Comparison of ENCODE assay signal across 1 cellular context in the genomic region with DNA sequence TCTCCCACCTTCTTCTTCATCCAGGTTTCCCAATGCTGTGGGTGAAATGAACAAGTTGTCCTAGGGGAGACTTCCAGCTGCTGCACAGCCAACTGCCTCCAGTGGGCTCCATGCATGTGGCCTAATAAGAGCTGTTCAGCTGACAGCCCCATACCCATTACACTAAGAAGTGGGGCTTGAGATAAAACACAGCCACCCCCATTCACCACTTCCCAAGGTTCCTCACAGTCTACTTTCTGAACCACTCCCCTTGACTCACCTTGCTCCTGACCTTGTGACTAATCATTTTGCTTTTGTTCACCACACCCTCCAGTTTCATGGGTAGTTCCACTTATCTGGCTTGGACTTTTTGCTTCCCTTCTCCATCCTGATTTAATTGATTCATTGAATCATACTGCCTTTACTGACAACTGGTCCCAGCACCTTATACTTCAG.
A peak's percentile ranks its signal among the peaks of the same experiment; 100 is the strongest.
TF ChIP-seq lines count a peak whose summit lies in the region.

No MANE protein-coding gene starts in this region.

TF ChIP-seq in K562, 482 proteins besides CTCF, POLR2A, EP300 and RAD21 (continued from another document and continues in another):
- TF ChIP-seq, protein P1, sequence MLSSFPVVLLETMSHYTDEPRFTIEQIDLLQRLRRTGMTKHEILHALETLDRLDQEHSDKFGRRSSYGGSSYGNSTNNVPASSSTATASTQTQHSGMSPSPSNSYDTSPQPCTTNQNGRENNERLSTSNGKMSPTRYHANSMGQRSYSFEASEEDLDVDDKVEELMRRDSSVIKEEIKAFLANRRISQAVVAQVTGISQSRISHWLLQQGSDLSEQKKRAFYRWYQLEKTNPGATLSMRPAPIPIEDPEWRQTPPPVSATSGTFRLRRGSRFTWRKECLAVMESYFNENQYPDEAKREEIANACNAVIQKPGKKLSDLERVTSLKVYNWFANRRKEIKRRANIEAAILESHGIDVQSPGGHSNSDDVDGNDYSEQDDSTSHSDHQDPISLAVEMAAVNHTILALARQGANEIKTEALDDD (IDR thresholded peaks at IDR 0.05), result peak; percentile 79; the same call in 1 of the 2 replicates
- no peak for TF ChIP-seq FIP1L1 (IDR thresholded peaks at IDR 0.05; ENCODE audit: low read depth, low read length, poor library complexity, severe bottlenecking)
- no peak for TF ChIP-seq ZNF175 (CRISPR knock-in tag; IDR thresholded peaks at IDR 0.05; ENCODE audit: low read depth)
- TF ChIP-seq STAG1 (CRISPR knock-in tag; IDR thresholded peaks at IDR 0.05; ENCODE audit: borderline replicate concordance), result no peak
- TF ChIP-seq HINFP (tag; conservative IDR thresholded peaks at IDR 0.05; ENCODE audit: low read depth), result no peak
- TF ChIP-seq, protein P2, sequence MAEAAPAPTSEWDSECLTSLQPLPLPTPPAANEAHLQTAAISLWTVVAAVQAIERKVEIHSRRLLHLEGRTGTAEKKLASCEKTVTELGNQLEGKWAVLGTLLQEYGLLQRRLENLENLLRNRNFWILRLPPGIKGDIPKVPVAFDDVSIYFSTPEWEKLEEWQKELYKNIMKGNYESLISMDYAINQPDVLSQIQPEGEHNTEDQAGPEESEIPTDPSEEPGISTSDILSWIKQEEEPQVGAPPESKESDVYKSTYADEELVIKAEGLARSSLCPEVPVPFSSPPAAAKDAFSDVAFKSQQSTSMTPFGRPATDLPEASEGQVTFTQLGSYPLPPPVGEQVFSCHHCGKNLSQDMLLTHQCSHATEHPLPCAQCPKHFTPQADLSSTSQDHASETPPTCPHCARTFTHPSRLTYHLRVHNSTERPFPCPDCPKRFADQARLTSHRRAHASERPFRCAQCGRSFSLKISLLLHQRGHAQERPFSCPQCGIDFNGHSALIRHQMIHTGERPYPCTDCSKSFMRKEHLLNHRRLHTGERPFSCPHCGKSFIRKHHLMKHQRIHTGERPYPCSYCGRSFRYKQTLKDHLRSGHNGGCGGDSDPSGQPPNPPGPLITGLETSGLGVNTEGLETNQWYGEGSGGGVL (CRISPR knock-in tag; IDR thresholded peaks at IDR 0.05), result no peak
- TF ChIP-seq NR2C1 (IDR thresholded peaks at IDR 0.05), result peak; percentile 53
- 0 out of 2 replicates have a peak, but pooled peaks have one; percentile 14 for TF ChIP-seq NR2C1 (tag; IDR thresholded peaks at IDR 0.05)
- no peak for TF ChIP-seq SETDB1 (IDR thresholded peaks at IDR 0.05; ENCODE audit: low read length)
- TF ChIP-seq CBX3 (IDR thresholded peaks at IDR 0.05; ENCODE audit: borderline replicate concordance in 1 of 2, low read length in 2 of 2), result peak in 1 of 2 experiments; percentile 65; a peak in 1 of 3 replicates
- no peak for TF ChIP-seq GTF2A2 (tag; IDR thresholded peaks at IDR 0.05)
- no peak for TF ChIP-seq NCOA4 (IDR thresholded peaks at IDR 0.05; ENCODE audit: partially characterized antibody)
- TF ChIP-seq FUS (optimal IDR thresholded peaks at IDR 0.05; ENCODE audit: low read depth, low read length), result no peak
- TF ChIP-seq ZNF449 (CRISPR knock-in tag; IDR thresholded peaks at IDR 0.05), result no peak
- TF ChIP-seq GABPA (tag; conservative IDR thresholded peaks at IDR 0.05; ENCODE audit: low read depth), result no peak
- TF ChIP-seq HLTF (IDR thresholded peaks at IDR 0.05), result 0 out of 2 replicates have a peak, but pooled peaks have one; percentile 24
- peak; percentile 69; the same call in 1 of the 2 replicates for TF ChIP-seq ZNF316 (IDR thresholded peaks at IDR 0.05)
- no peak for TF ChIP-seq MIER1 (IDR thresholded peaks at IDR 0.05; ENCODE audit: low read depth)
- no peak for TF ChIP-seq E2F3 (CRISPR knock-in tag; IDR thresholded peaks at IDR 0.05)
- TF ChIP-seq, protein P3, sequence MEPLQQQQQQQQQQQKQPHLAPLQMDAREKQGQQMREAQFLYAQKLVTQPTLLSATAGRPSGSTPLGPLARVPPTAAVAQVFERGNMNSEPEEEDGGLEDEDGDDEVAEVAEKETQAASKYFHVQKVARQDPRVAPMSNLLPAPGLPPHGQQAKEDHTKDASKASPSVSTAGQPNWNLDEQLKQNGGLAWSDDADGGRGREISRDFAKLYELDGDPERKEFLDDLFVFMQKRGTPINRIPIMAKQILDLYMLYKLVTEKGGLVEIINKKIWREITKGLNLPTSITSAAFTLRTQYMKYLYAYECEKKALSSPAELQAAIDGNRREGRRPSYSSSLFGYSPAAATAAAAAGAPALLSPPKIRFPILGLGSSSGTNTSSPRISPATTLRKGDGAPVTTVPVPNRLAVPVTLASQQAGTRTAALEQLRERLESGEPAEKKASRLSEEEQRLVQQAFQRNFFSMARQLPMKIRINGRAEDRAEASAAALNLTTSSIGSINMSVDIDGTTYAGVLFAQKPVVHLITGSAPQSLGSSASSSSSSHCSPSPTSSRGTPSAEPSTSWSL (CRISPR knock-in tag; IDR thresholded peaks at IDR 0.05; ENCODE audit: borderline replicate concordance), result no peak
- TF ChIP-seq HIVEP1 (CRISPR knock-in tag; IDR thresholded peaks at IDR 0.05), result no peak
- no peak for TF ChIP-seq SREBF2 (CRISPR knock-in tag; IDR thresholded peaks at IDR 0.05)
- no peak for TF ChIP-seq PRPF4 (IDR thresholded peaks at IDR 0.05; ENCODE audit: insufficient read depth, low read depth, low read length, poor library complexity, severe bottlenecking)
- TF ChIP-seq NCOR1 (IDR thresholded peaks at IDR 0.05), result peak; percentile 38; the same call in 1 of the 2 replicates
- TF ChIP-seq ZNF280B (CRISPR knock-in tag; IDR thresholded peaks at IDR 0.05), result no peak
- TF ChIP-seq CBX1 (IDR thresholded peaks at IDR 0.05; ENCODE audit: low read depth), result no peak
- peak; percentile 18; the same call in 1 of the 2 replicates for TF ChIP-seq KLF16 (IDR thresholded peaks at IDR 0.05)
- TF ChIP-seq MCM5 (IDR thresholded peaks at IDR 0.05; ENCODE audit: low read depth), result no peak
- TF ChIP-seq PRDM10 (IDR thresholded peaks at IDR 0.05; ENCODE audit: partially characterized antibody), result peak; percentile 81
- no peak for TF ChIP-seq HMGN3 (IDR thresholded peaks at IDR 0.05; ENCODE audit: borderline replicate concordance, extremely low read depth, insufficient read length, low read depth, low read length)
- no peak for TF ChIP-seq CCNT2 (IDR thresholded peaks at IDR 0.05; ENCODE audit: borderline replicate concordance, extremely low read depth, insufficient read length, low read depth, low read length)
- TF ChIP-seq MAFF (IDR thresholded peaks at IDR 0.05; ENCODE audit: low read length), result peak; percentile 38; the same call in 1 of the 2 replicates
- no peak for TF ChIP-seq ZNF76 (CRISPR knock-in tag; IDR thresholded peaks at IDR 0.05; ENCODE audit: borderline replicate concordance)
- TF ChIP-seq, protein P4, sequence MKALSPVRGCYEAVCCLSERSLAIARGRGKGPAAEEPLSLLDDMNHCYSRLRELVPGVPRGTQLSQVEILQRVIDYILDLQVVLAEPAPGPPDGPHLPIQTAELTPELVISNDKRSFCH (CRISPR knock-in tag; IDR thresholded peaks at IDR 0.05), result no peak
- TF ChIP-seq, protein P4 (tag; IDR thresholded peaks at IDR 0.05), result no peak
- TF ChIP-seq DACH1 (IDR thresholded peaks at IDR 0.05; ENCODE audit: partially characterized antibody), result peak; percentile 15
- TF ChIP-seq SAFB (IDR thresholded peaks at IDR 0.05; ENCODE audit: borderline replicate concordance, low read depth, low read length), result no peak
- TF ChIP-seq PHF21A (IDR thresholded peaks at IDR 0.05; ENCODE audit: borderline replicate concordance, low read depth), result no peak
- TF ChIP-seq ZNF785 (CRISPR knock-in tag; IDR thresholded peaks at IDR 0.05), result no peak
- TF ChIP-seq RBM22 (IDR thresholded peaks at IDR 0.05; ENCODE audit: low read depth, low read length, poor library complexity, severe bottlenecking), result no peak
- no peak for TF ChIP-seq POLR2H (tag; IDR thresholded peaks at IDR 0.05; ENCODE audit: low read depth)
- 0 out of 2 replicates have a peak, but pooled peaks have one; percentile 35 for TF ChIP-seq PKNOX1 (IDR thresholded peaks at IDR 0.05)
- no peak for TF ChIP-seq ADNP (tag; IDR thresholded peaks at IDR 0.05)
- TF ChIP-seq, protein P5, sequence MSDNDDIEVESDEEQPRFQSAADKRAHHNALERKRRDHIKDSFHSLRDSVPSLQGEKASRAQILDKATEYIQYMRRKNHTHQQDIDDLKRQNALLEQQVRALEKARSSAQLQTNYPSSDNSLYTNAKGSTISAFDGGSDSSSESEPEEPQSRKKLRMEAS (CRISPR knock-in tag; IDR thresholded peaks at IDR 0.05), result no peak
- no peak for TF ChIP-seq ZNF174 (CRISPR knock-in tag; IDR thresholded peaks at IDR 0.05)
- peak; percentile 59; the same call in 1 of the 2 replicates for TF ChIP-seq ZNF644 (tag; IDR thresholded peaks at IDR 0.05; ENCODE audit: low read depth)
- TF ChIP-seq FOXK2 (conservative IDR thresholded peaks at IDR 0.05 in 1 of 2, IDR thresholded peaks at IDR 0.05 in 1 of 2; ENCODE audit: low read depth in 2 of 2), result 0 out of 4 replicates have a peak, but pooled peaks of 1 of the 2 experiments have one; percentile 27
- no peak for TF ChIP-seq MBD1 (CRISPR knock-in tag; IDR thresholded peaks at IDR 0.05)
- no peak for TF ChIP-seq MXI1 (IDR thresholded peaks at IDR 0.05; ENCODE audit: low read depth, low read length)
